In the genomic region with DNA sequence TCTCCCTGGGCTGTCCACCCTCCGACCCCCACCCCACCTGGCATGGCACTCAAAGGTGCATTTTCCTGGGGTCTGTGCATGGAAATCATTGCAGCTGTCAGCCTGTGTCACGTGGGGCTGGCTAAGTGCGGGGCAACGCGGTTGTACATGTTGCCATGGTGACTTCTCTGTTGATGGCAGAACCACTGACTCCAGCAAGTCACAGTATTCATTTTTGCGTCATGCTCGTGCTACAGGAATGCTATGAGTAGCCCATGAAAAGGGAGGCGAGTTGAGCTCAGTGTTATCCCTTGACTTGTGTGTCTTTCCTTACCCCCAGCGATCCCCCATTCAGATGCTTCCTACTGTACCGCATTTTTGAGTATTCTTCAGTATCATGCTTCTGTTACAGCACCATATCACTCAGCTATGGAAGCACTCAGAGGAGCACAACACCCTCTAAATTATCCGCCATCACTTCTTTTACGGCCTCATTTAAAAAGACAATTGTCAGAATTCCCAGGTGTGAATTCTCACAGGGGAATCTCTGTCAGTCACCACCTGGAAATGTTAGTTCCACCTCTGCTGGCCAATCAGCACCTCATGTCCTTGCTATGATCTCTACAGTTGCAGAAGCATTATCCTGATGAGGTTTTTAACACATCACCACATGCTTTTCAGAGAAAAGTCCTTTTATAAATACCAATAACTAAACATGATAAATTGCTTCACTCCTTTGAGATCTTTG, we compare ENCODE assay signal across 21 cellular contexts.
DNase-seq lines count a peak whose midpoint lies in the region; ATAC-seq and TF ChIP-seq lines count a peak whose summit lies in the region.
"Had no signal": no experiment of that assay in that cellular context is flagged by ENCODE, and none has a peak within 500 bp of the region (broad histone marks: within the 10 kb centered on the region; RNA-seq: fewer than 3 reads in every experiment).

No MANE protein-coding gene starts in this region.

- peaks cover 14% of the 10 kb centered on the region for H3K4me1 ChIP-seq in mesendoderm (ENCODE audit: control insufficient read depth, low read depth, low read length)
- H3K4me1 ChIP-seq: heart right ventricle, thyroid gland had no signal

- peak overlapping the region in 45 of 59 donors; percentile 3 to 52 (median 32) for H3K4me3 ChIP-seq in dorsolateral prefrontal cortex
- H3K4me3 ChIP-seq in mesendoderm (ENCODE audit: low read length), result no peak overlapping the region
- H3K4me3 ChIP-seq: heart right ventricle, thyroid gland had no signal

- TF ChIP-seq CTCF in dorsolateral prefrontal cortex (IDR thresholded peaks at IDR 0.05 in 54 of 56, conservative IDR thresholded peaks at IDR 0.05 in 2 of 56; ENCODE audit: low read depth in 1 of 56, partially characterized antibody in 56 of 56), result no peak

- H2AK5ac ChIP-seq in mesendoderm (ENCODE audit: low read length), result no peak overlapping the region

- H3K9ac ChIP-seq in mesendoderm (ENCODE audit: low read length), result no peak overlapping the region

- no peak overlapping the region for H3K18ac ChIP-seq in mesendoderm (ENCODE audit: low read length)

- H3K79me2 ChIP-seq in mesendoderm (ENCODE audit: control insufficient read depth, insufficient read depth, low read length), result peaks cover 17% of the 10 kb centered on the region

- DNase-seq in Ammon's horn (ENCODE audit: low spot score) (peak; percentile 67), NCI-H524 treated with DMSO at 0.1 percent for 48 hours (lab: John Stamatoyannopoulos, UW) (peak; percentile 15), dorsolateral prefrontal cortex (peak in 5 of 10 donors; percentile 40 to 66 (median 54)), mesendoderm (peak; percentile 81), NCI-H2029 treated with DMSO at 0.1 percent for 48 hours (lab: John Stamatoyannopoulos, UW) (no peak), cerebellar cortex (ENCODE audit: low spot score) (no peak)
- DNase-seq: activated CD8-positive, alpha-beta memory T cell treated with anti-CD3 and anti-CD28 coated beads, Interleukin-2, amount 10 ng/mL, durations not matched to agents 7 days and 5 days; activated naive CD8-positive, alpha-beta T cell treated with anti-CD3 and anti-CD28 coated beads, Interleukin-2, amount 50 U/mL, for 24 hours; central memory CD4-positive, alpha-beta T cell; effector CD8-positive, alpha-beta T cell; heart right ventricle; HFFc6; NCI-H187; NCI-H510A treated with DMSO at 0.1 percent for 48 hours; SHP77 treated with DMSO at 0.1 percent for 48 hours; stimulated activated CD4-positive, alpha-beta T cell treated with anti-CD3 and anti-CD28 coated beads, Interleukin-15, amount 100 ng/mL, for 24 hours; thyroid gland had no signal

- H3K79me1 ChIP-seq in mesendoderm (ENCODE audit: low read length), result peaks cover 10% of the 10 kb centered on the region

- H3K4ac ChIP-seq in mesendoderm (ENCODE audit: low read depth, low read length), result no peak overlapping the region

- ATAC-seq in HG02623 (IDR thresholded peaks at IDR 0.05; ENCODE audit: unreplicated experiment) (no peak), esophagus mucosa (no peak)
- ATAC-seq: activated CD8-positive, alpha-beta memory T cell treated with anti-CD3 and anti-CD28 coated beads, Interleukin-2, amount 10 ng/mL, durations not matched to agents 7 days and 5 days; activated naive CD8-positive, alpha-beta T cell treated with anti-CD3 and anti-CD28 coated beads, Interleukin-2, amount 50 U/mL, for 24 hours; heart right ventricle; stimulated activated memory B cell treated with anti-CD40 and anti-IgM and Interleukin-4, amounts not matched to agents 10 μg/mL and 1 μg/mL and 100 μg/mL, for 72 hours had no signal

- no CpG with 5 or more reads among the region's 12 CpGs for WGBS in mesendoderm (ENCODE audit: extremely low coverage, insufficient coverage, low lambda C conversion rate)

- H3K27me3 ChIP-seq in dorsolateral prefrontal cortex (no peaks in the 10 kb centered on the region), mesendoderm (ENCODE audit: insufficient read depth, low read length, poor library complexity) (no peaks in the 10 kb centered on the region)
- H3K27me3 ChIP-seq: thyroid gland had no signal

- H4K5ac ChIP-seq in mesendoderm (ENCODE audit: low read length), result no peak overlapping the region

- H3K23ac ChIP-seq in mesendoderm (ENCODE audit: low read length), result peak overlapping the region; percentile 9

- H2BK5ac ChIP-seq in mesendoderm (ENCODE audit: low read length), result no peak overlapping the region

- H4K8ac ChIP-seq in mesendoderm (ENCODE audit: low read depth, low read length), result no peak overlapping the region

- no peak overlapping the region for H3K4me2 ChIP-seq in mesendoderm (ENCODE audit: low read length)

- no peaks in the 10 kb centered on the region for H3K36me3 ChIP-seq in mesendoderm (ENCODE audit: control insufficient read depth, insufficient read depth, low read length)
- H3K36me3 ChIP-seq: heart right ventricle, thyroid gland had no signal

- no peak overlapping the region for H2BK120ac ChIP-seq in mesendoderm (ENCODE audit: low read depth, low read length)

- intact Hi-C loops in dorsolateral prefrontal cortex (cut with DNase I), result no loop called here

- H3K56ac ChIP-seq in mesendoderm (ENCODE audit: low read length), result peak overlapping the region; percentile 26

- H2BK15ac ChIP-seq in mesendoderm (replicated peaks; ENCODE audit: low read depth), result no peak overlapping the region

- H3K27ac ChIP-seq in dorsolateral prefrontal cortex (peak overlapping the region in 13 of 59 donors; percentile 4 to 57 (median 23)), mesendoderm (ENCODE audit: low read depth, low read length) (no peak overlapping the region)
- H3K27ac ChIP-seq: C4-2B, heart right ventricle, thyroid gland had no signal

Comparison
In these comparisons a context has a peak if more than half of its experiments do, and no peak if none do; other contexts are left out.
1. DNase-seq: peak in Ammon's horn (single experiment), NCI-H524 treated with DMSO at 0.1 percent for 48 hours (single experiment) and mesendoderm (single experiment); none in NCI-H2029 treated with DMSO at 0.1 percent for 48 hours (single experiment) and cerebellar cortex (single experiment).